17 cellular contexts compared by ENCODE assay signal in the genomic region with DNA sequence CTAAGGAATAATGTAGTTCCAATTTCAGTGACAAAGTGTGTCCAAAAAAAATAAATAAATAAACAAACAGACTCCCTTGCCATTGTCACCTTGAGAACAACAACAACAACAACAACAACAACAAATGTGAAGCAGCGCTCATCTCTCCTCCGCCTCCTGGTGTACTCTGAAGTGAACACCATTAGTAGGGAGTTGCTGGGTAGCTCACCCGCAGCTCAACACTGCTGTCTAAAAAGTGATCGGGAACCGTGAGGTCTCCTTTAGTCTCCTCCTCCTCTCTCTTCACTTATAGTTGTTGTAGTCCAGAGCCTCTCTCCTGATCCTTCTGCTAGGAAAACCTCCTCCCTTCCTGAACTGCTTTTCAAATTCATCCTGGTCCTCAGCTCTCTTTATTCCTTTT.
A peak's percentile ranks its signal among the peaks of the same experiment; 100 is the strongest.
DNase-seq lines count a peak whose midpoint lies in the region; ATAC-seq and TF ChIP-seq lines count a peak whose summit lies in the region.
"Had no signal": no experiment of that assay in that cellular context is flagged by ENCODE, and none has a peak within 500 bp of the region (broad histone marks: within the 10 kb centered on the region; RNA-seq: fewer than 3 reads in every experiment).

No MANE protein-coding gene starts in this region.

- peaks cover 5% of the 10 kb centered on the region for H3K36me3 ChIP-seq in cardiac muscle cell
- H3K36me3 ChIP-seq in esophagus muscularis mucosa, result peaks cover 0 to 6% (median 0%) of the 10 kb centered on the region in 4 donors

- H3K36me3 Mint-ChIP-seq in WTC11, result no peaks in the 10 kb centered on the region
- H3K36me3 Mint-ChIP-seq in osteocyte (ENCODE audit: unreplicated experiment), result peaks cover 14% of the 10 kb centered on the region
- no peaks in the 10 kb centered on the region for H3K36me3 Mint-ChIP-seq in endothelial cell (ENCODE audit: low read depth, unreplicated experiment)
- H3K36me3 Mint-ChIP-seq: CD14-positive monocyte; CD8-positive, alpha-beta T cell had no signal

- DNase-seq in cardiac muscle cell (ENCODE audit: low read depth in 1 of 2, low spot score in 1 of 2) (no peak), right cardiac atrium (no peak), WTC11 (ENCODE audit: low spot score) (no peak), iPS-NIHi11 (ENCODE audit: low spot score) (peak; percentile 16), osteocyte (ENCODE audit: extremely low spot score, unreplicated experiment) (no peak), endothelial cell (ENCODE audit: low spot score) (no peak), superior temporal gyrus (ENCODE audit: extremely low spot score) (no peak), esophagus muscularis mucosa (ENCODE audit: extremely low spot score) (no peak)
- DNase-seq: 8988T; Calu3; CD8-positive, alpha-beta T cell; HFFc6; KBM-7 had no signal

- peak overlapping the region; percentile 58; the same call in 1 of the 2 replicates for H3K27ac Mint-ChIP-seq in WTC11
- peak overlapping the region; percentile 29 for H3K27ac Mint-ChIP-seq in osteocyte (ENCODE audit: unreplicated experiment)
- H3K27ac Mint-ChIP-seq in endothelial cell (ENCODE audit: unreplicated experiment), result no peak overlapping the region
- H3K27ac Mint-ChIP-seq: CD14-positive monocyte; CD8-positive, alpha-beta T cell; HFFc6; IgD-negative memory B cell had no signal

- no peaks in the 10 kb centered on the region for H3K9me3 ChIP-seq in cardiac muscle cell (ENCODE audit: low read depth)
- H3K9me3 ChIP-seq in right cardiac atrium (ENCODE audit: control insufficient read depth, low read length), result no peaks in the 10 kb centered on the region
- H3K9me3 ChIP-seq in esophagus muscularis mucosa, result no peaks in the 10 kb centered on the region
- H3K9me3 ChIP-seq: BLaER1 had no signal

- H3K4me1 Mint-ChIP-seq in WTC11 (peaks cover 26% of the 10 kb centered on the region), osteocyte (ENCODE audit: unreplicated experiment) (peaks cover 19% of the 10 kb centered on the region), endothelial cell (ENCODE audit: unreplicated experiment) (no peaks in the 10 kb centered on the region)
- H3K4me1 Mint-ChIP-seq: CD14-positive monocyte had no signal

- intact Hi-C loops in right cardiac atrium (cut with DNase I), result no loop called here
- intact Hi-C loops in esophagus muscularis mucosa (cut with DNase I), result no loop called here

- CTCF ChIA-PET in WTC11 (lab: Charles Lee), result interaction anchor here (0.5 kb wide), 1 partner anchor 496 kb away, joined by 4 read pairs; no protein-coding TSS in a partner anchor

- WGBS in right cardiac atrium, result 95% methylated on average over 5 of the region's 5 CpGs
- 89% methylated on average over 5 of the region's 5 CpGs for WGBS in esophagus muscularis mucosa

- H3K9me3 Mint-ChIP-seq in WTC11 (no peaks in the 10 kb centered on the region), osteocyte (ENCODE audit: unreplicated experiment) (no peaks in the 10 kb centered on the region), endothelial cell (ENCODE audit: unreplicated experiment) (no peaks in the 10 kb centered on the region)
- H3K9me3 Mint-ChIP-seq: CD8-positive, alpha-beta T cell; HFFc6; IgD-negative memory B cell had no signal

- POLR2A ChIA-PET in WTC11 (lab: Charles Lee), result interaction anchor here (0.6 kb wide), 1 partner anchor 294 kb away, joined by 7 read pairs; no protein-coding TSS in a partner anchor

- no peaks in the 10 kb centered on the region for H3K27me3 Mint-ChIP-seq in WTC11 (ENCODE audit: low read depth)
- no peaks in the 10 kb centered on the region for H3K27me3 Mint-ChIP-seq in osteocyte (ENCODE audit: unreplicated experiment)
- no peaks in the 10 kb centered on the region for H3K27me3 Mint-ChIP-seq in endothelial cell (ENCODE audit: unreplicated experiment)
- H3K27me3 Mint-ChIP-seq: IgD-negative memory B cell had no signal

- TF ChIP-seq CTCF in cardiac muscle cell (IDR thresholded peaks at IDR 0.05; ENCODE audit: low read depth, low read length) (no peak), WTC11 (IDR thresholded peaks at IDR 0.05) (no peak), osteocyte (IDR thresholded peaks at IDR 0.05) (no peak), endothelial cell (IDR thresholded peaks at IDR 0.05; ENCODE audit: unreplicated experiment) (no peak), esophagus muscularis mucosa (IDR thresholded peaks at IDR 0.05) (no peak)

- H3K4me1 ChIP-seq in cardiac muscle cell (ENCODE audit: low read depth), result peaks cover 17% of the 10 kb centered on the region
- no peaks in the 10 kb centered on the region for H3K4me1 ChIP-seq in right cardiac atrium (ENCODE audit: control insufficient read depth, insufficient read depth, low read length)
- no peaks in the 10 kb centered on the region for H3K4me1 ChIP-seq in esophagus muscularis mucosa

- H3K27ac ChIP-seq in cardiac muscle cell, result peak overlapping the region; percentile 49
- H3K27ac ChIP-seq in right cardiac atrium (ENCODE audit: low read length), result no peak overlapping the region
- no peak overlapping the region for H3K27ac ChIP-seq in esophagus muscularis mucosa (replicated peaks in 1 of 4)
- H3K27ac ChIP-seq: BLaER1 had no signal

- no peak for ATAC-seq in right cardiac atrium
- ATAC-seq in WTC11, result peak; percentile 84
- ATAC-seq: CD8-positive, alpha-beta T cell; HCT116 had no signal

- H3K4me3 Mint-ChIP-seq in WTC11, result no peak overlapping the region
- H3K4me3 Mint-ChIP-seq in osteocyte (ENCODE audit: unreplicated experiment), result no peak overlapping the region
- no peak overlapping the region for H3K4me3 Mint-ChIP-seq in endothelial cell (ENCODE audit: unreplicated experiment)
- H3K4me3 Mint-ChIP-seq: CD14-positive monocyte; CD8-positive, alpha-beta T cell; HFFc6; IgD-negative memory B cell had no signal

- H3K27me3 ChIP-seq in cardiac muscle cell (no peaks in the 10 kb centered on the region), right cardiac atrium (ENCODE audit: control insufficient read depth, insufficient read depth) (no peaks in the 10 kb centered on the region), esophagus muscularis mucosa (no peaks in the 10 kb centered on the region)
- H3K27me3 ChIP-seq: BLaER1 had no signal

- TF ChIP-seq POLR2A in esophagus muscularis mucosa (IDR thresholded peaks at IDR 0.05; ENCODE audit: low read depth), result no peak

- no peak overlapping the region for H3K4me3 ChIP-seq in cardiac muscle cell
- H3K4me3 ChIP-seq in right cardiac atrium (ENCODE audit: low read length), result no peak overlapping the region
- no peak overlapping the region for H3K4me3 ChIP-seq in esophagus muscularis mucosa
- H3K4me3 ChIP-seq: BLaER1 had no signal

- no peak for TF ChIP-seq EP300 in esophagus muscularis mucosa (IDR thresholded peaks at IDR 0.05)

TF ChIP-seq in WTC11, 78 proteins besides CTCF, POLR2A, EP300 and RAD21:
- no peak for TF ChIP-seq CBFB (CRISPR knock-in tag; IDR thresholded peaks at IDR 0.05; ENCODE audit: low read depth)
